In the genomic region with DNA sequence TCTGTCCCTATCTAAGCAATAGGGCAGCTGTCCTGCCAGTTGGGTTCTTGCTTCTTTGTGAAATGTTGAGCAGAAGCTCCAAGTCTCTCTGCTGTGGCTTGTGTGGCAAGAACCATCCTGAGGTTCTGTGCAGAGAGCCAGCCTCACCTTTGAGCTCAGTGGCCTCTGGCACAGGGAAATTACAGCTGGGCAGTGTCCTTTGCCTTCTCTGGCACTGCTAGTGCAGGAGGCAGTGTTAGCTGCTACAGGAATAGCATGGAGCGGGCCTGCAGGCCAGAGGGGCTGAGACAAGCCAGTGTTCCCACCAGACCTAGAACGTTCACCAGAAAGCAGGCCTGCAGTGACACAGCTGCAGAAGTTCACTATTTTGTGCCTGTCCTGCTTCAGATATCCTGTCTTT, we compare ENCODE assay signal across 14 cellular contexts. TPM values are rescaled to one million over a fixed set of nuclear protein-coding genes. Genes with fewer than 3 reads are reported as not detected.
DNase-seq lines count a peak whose midpoint lies in the region; ATAC-seq and TF ChIP-seq lines count a peak whose summit lies in the region.
"Had no signal": no experiment of that assay in that cellular context is flagged by ENCODE, and none has a peak within 500 bp of the region (broad histone marks: within the 10 kb centered on the region; RNA-seq: fewer than 3 reads in every experiment).

No MANE protein-coding gene starts in this region.

- H3K27ac ChIP-seq in SK-N-SH (ENCODE audit: low read depth in 2 of 2, low read length in 1 of 2), result peak overlapping the region in 1 of 2 experiments; percentile 56; a peak in 1 of 4 replicates
- no peak overlapping the region for H3K27ac ChIP-seq in mesendoderm (ENCODE audit: low read depth, low read length)
- H3K27ac ChIP-seq in subcutaneous abdominal adipose tissue (ENCODE audit: low read depth, low read length), result peak overlapping the region; percentile 97
- no peak overlapping the region for H3K27ac ChIP-seq in mammary epithelial cell (ENCODE audit: insufficient read depth, low read depth, low read length)

- H3K56ac ChIP-seq in mesendoderm (ENCODE audit: low read length), result peak overlapping the region; percentile 78

- TF ChIP-seq EP300 in SK-N-SH (IDR thresholded peaks at IDR 0.05; ENCODE audit: borderline replicate concordance in 1 of 2, low read depth in 1 of 2, low read length in 1 of 2), result no peak

- no peak for ATAC-seq in SK-N-SH treated with all-trans-retinoic acid at 6 μM for 48 hours
- ATAC-seq: upper lobe of right lung had no signal

- H3K9me3 ChIP-seq in SK-N-SH (no peaks in the 10 kb centered on the region), subcutaneous abdominal adipose tissue (ENCODE audit: control insufficient read depth in 5 of 5, low read length in 5 of 5) (no peaks in the 10 kb centered on the region), mammary epithelial cell (replicated peaks; ENCODE audit: insufficient read depth, low read length) (no peaks in the 10 kb centered on the region)
- H3K9me3 ChIP-seq: upper lobe of right lung had no signal

- H2BK120ac ChIP-seq in mesendoderm (ENCODE audit: low read depth, low read length), result no peak overlapping the region

- H4K20me1 ChIP-seq in SK-N-SH (ENCODE audit: insufficient read depth), result no peaks in the 10 kb centered on the region
- no peaks in the 10 kb centered on the region for H4K20me1 ChIP-seq in mammary epithelial cell (ENCODE audit: insufficient read depth, low read length)

- dilution Hi-C loops in mammary epithelial cell (cut with HindIII; ENCODE audit: low sequenced_read_pairs), result no loop called here

- H3K4me2 ChIP-seq in SK-N-SH (no peak overlapping the region), mesendoderm (ENCODE audit: low read length) (no peak overlapping the region), mammary epithelial cell (ENCODE audit: insufficient read depth, low read depth, low read length) (no peak overlapping the region)

- H3K27me3 ChIP-seq in SK-N-SH (ENCODE audit: insufficient read depth) (no peaks in the 10 kb centered on the region), mesendoderm (ENCODE audit: insufficient read depth, low read length, poor library complexity) (no peaks in the 10 kb centered on the region), subcutaneous abdominal adipose tissue (ENCODE audit: control insufficient read depth in 5 of 5, insufficient read depth in 4 of 5, low read length in 5 of 5) (no peaks in the 10 kb centered on the region), mammary epithelial cell (ENCODE audit: insufficient read depth, low read length) (no peaks in the 10 kb centered on the region)
- H3K27me3 ChIP-seq: upper lobe of right lung had no signal

- no peak overlapping the region for H3K18ac ChIP-seq in mesendoderm (ENCODE audit: low read length)

- DNase-seq in SK-N-SH, result peak; percentile 36
- DNase-seq in dermis blood vessel endothelial cell, result peak; percentile 30
- no peak for DNase-seq in mesendoderm
- no peak for DNase-seq in NCI-H2196 treated with DMSO at 0.1 percent for 48 hours (lab: John Stamatoyannopoulos, UW; ENCODE audit: unreplicated experiment)
- DNase-seq in mammary epithelial cell, result no peak
- no peak for DNase-seq in SHP77 treated with DMSO at 0.1 percent for 48 hours (lab: John Stamatoyannopoulos, UW)
- DNase-seq: activated CD4-positive, alpha-beta T cell treated with anti-CD3 and anti-CD28 coated beads for 4 hours; amniotic stem cell; NCI-H2171 treated with DMSO at 0.1 percent for 48 hours; upper lobe of right lung had no signal

- no peak overlapping the region for H3K4me3 ChIP-seq in SK-N-SH (ENCODE audit: low read depth in 2 of 2, low read length in 1 of 2)
- H3K4me3 ChIP-seq in mesendoderm (ENCODE audit: low read length), result no peak overlapping the region
- peak overlapping the region; percentile 78 to 85 (median 83) for H3K4me3 ChIP-seq in subcutaneous abdominal adipose tissue (ENCODE audit: low read depth in 1 of 5, low read length in 5 of 5)
- H3K4me3 ChIP-seq in mammary epithelial cell (replicated peaks in 1 of 3; ENCODE audit: insufficient read depth in 1 of 3, low read depth in 2 of 3, low read length in 3 of 3), result no peak overlapping the region

- H2AFZ ChIP-seq in SK-N-SH (ENCODE audit: low read depth) (no peak overlapping the region), mammary epithelial cell (ENCODE audit: low read depth, low read length) (no peak overlapping the region)

- H4K8ac ChIP-seq in mesendoderm (ENCODE audit: low read depth, low read length), result no peak overlapping the region

- no peak overlapping the region for H3K4ac ChIP-seq in mesendoderm (ENCODE audit: low read depth, low read length)

- POLR2A ChIA-PET in SK-N-SH (lab: Yijun Ruan, JAX), result interaction anchor here (1.1 kb wide), 1 partner anchor 28 kb away, joined by 3 read pairs; no protein-coding TSS in a partner anchor

- H4K5ac ChIP-seq in mesendoderm (ENCODE audit: low read length), result no peak overlapping the region

- CTCF ChIA-PET in SK-N-SH (lab: Yijun Ruan, JAX) (interaction anchor here (1.3 to 3.5 kb wide), 4 partner anchors 22 to 253 kb away, joined by 3 to 20 read pairs (median 12); no protein-coding TSS in a partner anchor), mammary epithelial cell (lab: Charles Lee; ENCODE audit: low non-redundant PET) (no interaction called here)

- H2BK15ac ChIP-seq in mesendoderm (replicated peaks; ENCODE audit: low read depth), result no peak overlapping the region

- no peak overlapping the region for H3K9ac ChIP-seq in SK-N-SH
- H3K9ac ChIP-seq in mesendoderm (ENCODE audit: low read length), result peak overlapping the region; percentile 6
- peak overlapping the region in 4 of 5 donors; percentile 9 to 68 (median 38) for H3K9ac ChIP-seq in subcutaneous abdominal adipose tissue (ENCODE audit: low read length in 5 of 5)
- H3K9ac ChIP-seq in mammary epithelial cell (ENCODE audit: insufficient read depth, low read length), result no peak overlapping the region

- no TSS peak for BruUV-seq in mammary epithelial cell (replicated peaks; lab: Mats Ljungman, UMichigan)

- intact Hi-C loops in mammary epithelial cell (cut with micrococcal nuclease), result no loop called here

- H3F3A ChIP-seq in SK-N-SH (replicated peaks; ENCODE audit: insufficient read depth), result peaks cover 5% of the 10 kb centered on the region

- in situ Hi-C loops in mammary epithelial cell (cut with MboI; ENCODE audit: low sequenced_read_pairs in 2 of 2), result no loop called here

- no peaks in the 10 kb centered on the region; the same call in 1 of the 2 replicates for H3K79me2 ChIP-seq in SK-N-SH (ENCODE audit: insufficient read depth)
- H3K79me2 ChIP-seq in mesendoderm (ENCODE audit: control insufficient read depth, insufficient read depth, low read length), result no peaks in the 10 kb centered on the region
- H3K79me2 ChIP-seq in mammary epithelial cell (ENCODE audit: insufficient read depth, low read length), result peaks cover 4% of the 10 kb centered on the region

- H3K36me3 ChIP-seq in SK-N-SH (replicated peaks in 1 of 2; ENCODE audit: control insufficient read depth in 1 of 2, insufficient read depth in 2 of 2, low read length in 1 of 2) (no peaks in the 10 kb centered on the region), mesendoderm (ENCODE audit: control insufficient read depth, insufficient read depth, low read length) (no peaks in the 10 kb centered on the region), subcutaneous abdominal adipose tissue (ENCODE audit: control insufficient read depth in 5 of 5, insufficient read depth in 5 of 5, low read length in 5 of 5) (peaks cover 0 to 2% (median 0%) of the 10 kb centered on the region in 5 donors), mammary epithelial cell (ENCODE audit: insufficient read depth, low read length) (no peaks in the 10 kb centered on the region)
- H3K36me3 ChIP-seq: upper lobe of right lung had no signal

- 40% methylated on average over 1 of the region's 2 CpGs for WGBS in SK-N-SH (ENCODE audit: low lambda C conversion rate)
- no CpG with 5 or more reads among the region's 2 CpGs for WGBS in mesendoderm (ENCODE audit: extremely low coverage, insufficient coverage, low lambda C conversion rate)
- WGBS in mammary epithelial cell (ENCODE audit: low coverage, missing lambda C conversion rate), result 72% methylated on average over 2 of the region's 2 CpGs

- H2BK5ac ChIP-seq in mesendoderm (ENCODE audit: low read length), result no peak overlapping the region

- TF ChIP-seq RAD21 in SK-N-SH (IDR thresholded peaks at IDR 0.05; ENCODE audit: low read length), result no peak

- H3K4me1 ChIP-seq in SK-N-SH (ENCODE audit: control insufficient read depth in 1 of 2, insufficient read depth in 2 of 2, low read depth in 1 of 2, low read length in 1 of 2), result peaks cover 18 to 68% of the 10 kb centered on the region in 2 experiments; a peak in 3 of 4 replicates
- peaks cover 8% of the 10 kb centered on the region for H3K4me1 ChIP-seq in mesendoderm (ENCODE audit: control insufficient read depth, low read depth, low read length)
- H3K4me1 ChIP-seq in subcutaneous abdominal adipose tissue (ENCODE audit: control insufficient read depth in 5 of 5, insufficient read depth in 5 of 5, low read length in 5 of 5), result peaks cover 31 to 97% (median 92%) of the 10 kb centered on the region in 5 donors
- peaks cover 46% of the 10 kb centered on the region for H3K4me1 ChIP-seq in mammary epithelial cell (ENCODE audit: insufficient read depth, low read length)

- peaks cover 18% of the 10 kb centered on the region for H3K79me1 ChIP-seq in mesendoderm (ENCODE audit: low read length)

- H2AK5ac ChIP-seq in mesendoderm (ENCODE audit: low read length), result no peak overlapping the region

- no peaks in the 10 kb centered on the region for H3K9me2 ChIP-seq in SK-N-SH

- H3K23ac ChIP-seq in mesendoderm (ENCODE audit: low read length), result no peak overlapping the region

- TF ChIP-seq CTCF in SK-N-SH (IDR thresholded peaks at IDR 0.05), result no peak
- no peak for TF ChIP-seq CTCF in mammary epithelial cell (conservative IDR thresholded peaks at IDR 0.05 in 1 of 2, IDR thresholded peaks at IDR 0.05 in 1 of 2; ENCODE audit: extremely low read depth in 1 of 2, insufficient read depth in 1 of 2, low read depth in 1 of 2, low read length in 2 of 2)

RNA-seq across cellular contexts. Expression of a gene that starts 1.8 kb away (rescaled TPM):
- polyA plus RNA-seq in SK-N-SH (2012; rRNA removed), result 14.0 and 15.6 TPM in 2 replicates
- polyA plus RNA-seq in SK-N-SH (2012; cell fraction: cytosol; rRNA removed), result 23.3 and 26.8 TPM in 2 replicates
- 4.5 and 4.6 TPM in 2 replicates for polyA plus RNA-seq in SK-N-SH (2012; cell fraction: nucleus; rRNA removed)
- total RNA-seq in dermis blood vessel endothelial cell, result 343 and 346 TPM in 2 replicates
- polyA plus RNA-seq in mesendoderm (2013, experiment 1 of 2), result 50.0 TPM
- polyA plus RNA-seq in mesendoderm (2013, experiment 2 of 2), result 50.0 TPM
- total RNA-seq in mammary epithelial cell, result 10 to 100 TPM; 11.0 to 58.6 TPM
- polyA plus RNA-seq in mammary epithelial cell, result 34.8 TPM
- 14.7 TPM for polyA minus RNA-seq in mammary epithelial cell

RNA-seq across cellular contexts. Expression of a gene that starts 44.0 kb away (rescaled TPM):
- polyA plus RNA-seq in SK-N-SH (2012; rRNA removed) (44.0 and 78.1 TPM in 2 replicates), mammary epithelial cell (97.2 TPM)
- 42.5 and 64.1 TPM in 2 replicates for polyA plus RNA-seq in SK-N-SH (2012; cell fraction: cytosol; rRNA removed)
- polyA plus RNA-seq in SK-N-SH (2012; cell fraction: nucleus; rRNA removed), result 57.0 and 58.9 TPM in 2 replicates
- total RNA-seq in dermis blood vessel endothelial cell (91.0 and 148 TPM in 2 replicates), mammary epithelial cell (100 to 1,000 TPM in 1 of 2 donors, 10 to 100 TPM in 1; 47.8 to 102 TPM)
- polyA plus RNA-seq in mesendoderm (2013, experiment 1 of 2), result 32.4 TPM
- 30.9 TPM for polyA plus RNA-seq in mesendoderm (2013, experiment 2 of 2)
- 85.5 TPM for polyA minus RNA-seq in mammary epithelial cell

RNA-seq across cellular contexts. Expression of a gene that starts 53.5 kb away (rescaled TPM):
- 0.08 and 0.10 TPM in 2 replicates for polyA plus RNA-seq in SK-N-SH (2012; rRNA removed)
- polyA plus RNA-seq in SK-N-SH (2012; cell fraction: cytosol; rRNA removed), result 0.08 TPM in 2 replicates
- 0.04 TPM in 1 of 2 replicates, not detected in the other for polyA plus RNA-seq in SK-N-SH (2012; cell fraction: nucleus; rRNA removed)
- not detected in 2 replicates for total RNA-seq in dermis blood vessel endothelial cell
- polyA plus RNA-seq in mesendoderm (2013, experiment 1 of 2), result 2.5 TPM
- polyA plus RNA-seq in mesendoderm (2013, experiment 2 of 2), result 2.3 TPM
- under 1 TPM in 1 of 2 donors, not detected in 1; 0.54 TPM for total RNA-seq in mammary epithelial cell
- not detected for polyA plus RNA-seq in mammary epithelial cell
- not detected for polyA minus RNA-seq in mammary epithelial cell
- total RNA-seq: osteocyte, RPMI7951, upper lobe of right lung had no signal

RNA-seq across cellular contexts. Expression of a gene that starts 53.6 kb away (rescaled TPM):
- polyA plus RNA-seq in SK-N-SH (2012; rRNA removed), result not detected in 2 replicates
- not detected in 2 replicates for polyA plus RNA-seq in SK-N-SH (2012; cell fraction: cytosol; rRNA removed)
- polyA plus RNA-seq in SK-N-SH (2012; cell fraction: nucleus; rRNA removed), result not detected in 2 replicates
- not detected in 2 replicates for total RNA-seq in dermis blood vessel endothelial cell
- 0.59 TPM for polyA plus RNA-seq in mesendoderm (2013, experiment 1 of 2)
- 0.49 TPM for polyA plus RNA-seq in mesendoderm (2013, experiment 2 of 2)
- not detected for total RNA-seq in mammary epithelial cell
- polyA plus RNA-seq in mammary epithelial cell, result not detected
- polyA minus RNA-seq in mammary epithelial cell, result not detected
- total RNA-seq: osteocyte, RPMI7951, upper lobe of right lung had no signal

Comparison
In these comparisons a context has a peak if more than half of its experiments do, and no peak if none do; other contexts are left out.
1. DNase-seq: peak in SK-N-SH (single experiment) and dermis blood vessel endothelial cell (single experiment); none in mesendoderm (single experiment), NCI-H2196 treated with DMSO at 0.1 percent for 48 hours (single experiment), mammary epithelial cell (single experiment) and SHP77 treated with DMSO at 0.1 percent for 48 hours (single experiment).
2. H3K4me3 ChIP-seq: peak in subcutaneous abdominal adipose tissue (5 of 5); none in SK-N-SH (0 of 2), mesendoderm (single experiment) and mammary epithelial cell (0 of 3).
3. H3K9ac ChIP-seq: peak in mesendoderm (single experiment) and subcutaneous abdominal adipose tissue (4 of 5); none in SK-N-SH (single experiment) and mammary epithelial cell (single experiment).